In the genomic region with DNA sequence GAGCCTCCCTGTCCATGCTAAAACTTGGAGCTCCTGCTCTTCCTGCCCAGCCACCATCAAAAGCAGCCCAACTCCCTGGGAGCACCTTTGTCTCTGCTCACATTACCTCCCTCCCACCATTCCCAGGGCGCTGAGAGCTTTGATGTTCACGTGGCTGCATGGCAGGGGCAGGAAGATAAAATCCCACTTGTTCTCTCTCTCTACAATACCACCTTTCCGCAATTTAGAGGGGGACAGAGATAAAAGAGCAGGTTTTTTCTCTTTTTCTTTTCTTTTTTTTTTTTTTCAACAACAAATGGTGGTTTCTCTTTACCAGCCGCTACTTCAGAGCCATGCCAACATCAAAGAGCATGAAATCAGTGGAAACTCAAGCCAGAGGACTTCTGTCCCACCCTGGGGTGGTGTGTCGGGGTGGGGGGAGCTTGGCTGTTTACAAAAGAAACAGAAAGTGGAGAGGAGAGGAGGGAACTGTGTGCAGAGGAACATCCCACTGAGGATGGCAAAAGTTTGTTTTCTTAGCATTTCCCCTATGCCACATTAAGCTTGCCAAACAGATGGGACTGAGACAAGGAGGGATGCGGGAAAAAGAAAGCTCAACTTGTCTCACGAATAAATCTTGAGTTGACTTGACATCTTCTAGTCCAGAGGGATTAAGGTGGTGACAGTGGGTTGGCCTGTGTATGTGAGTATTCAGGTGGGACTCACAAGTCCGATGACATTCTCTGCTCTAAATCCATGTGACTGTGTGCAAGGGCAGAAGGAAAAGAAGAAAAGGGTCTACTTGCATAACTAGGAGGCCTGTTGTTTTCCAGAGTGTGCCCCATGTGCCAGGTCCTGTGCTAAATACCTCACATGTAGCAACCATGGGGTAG, we compare ENCODE assay signal across 2 cellular contexts.
TF ChIP-seq lines count a peak whose summit lies in the region.

No MANE protein-coding gene starts in this region.

TF ChIP-seq in IMR-90, 13 proteins besides CTCF, POLR2A, EP300 and RAD21:
- TF ChIP-seq CEBPB (IDR thresholded peaks at IDR 0.05; ENCODE audit: low read depth, low read length) (no peak), RFX5 (IDR thresholded peaks at IDR 0.05; ENCODE audit: low read depth, low read length) (no peak), MAZ (IDR thresholded peaks at IDR 0.05; ENCODE audit: borderline replicate concordance, low read depth, low read length) (no peak), SMC3 (IDR thresholded peaks at IDR 0.05; ENCODE audit: low read depth, low read length) (no peak), MXI1 (IDR thresholded peaks at IDR 0.05; ENCODE audit: borderline replicate concordance, low read depth, low read length) (no peak), NFE2L2 (IDR thresholded peaks at IDR 0.05; ENCODE audit: low read depth, low read length) (no peak), BHLHE40 (IDR thresholded peaks at IDR 0.05; ENCODE audit: low read depth, low read length) (no peak), MAFK (IDR thresholded peaks at IDR 0.05; ENCODE audit: low read depth, low read length) (no peak)
- TF ChIP-seq, protein P1, sequence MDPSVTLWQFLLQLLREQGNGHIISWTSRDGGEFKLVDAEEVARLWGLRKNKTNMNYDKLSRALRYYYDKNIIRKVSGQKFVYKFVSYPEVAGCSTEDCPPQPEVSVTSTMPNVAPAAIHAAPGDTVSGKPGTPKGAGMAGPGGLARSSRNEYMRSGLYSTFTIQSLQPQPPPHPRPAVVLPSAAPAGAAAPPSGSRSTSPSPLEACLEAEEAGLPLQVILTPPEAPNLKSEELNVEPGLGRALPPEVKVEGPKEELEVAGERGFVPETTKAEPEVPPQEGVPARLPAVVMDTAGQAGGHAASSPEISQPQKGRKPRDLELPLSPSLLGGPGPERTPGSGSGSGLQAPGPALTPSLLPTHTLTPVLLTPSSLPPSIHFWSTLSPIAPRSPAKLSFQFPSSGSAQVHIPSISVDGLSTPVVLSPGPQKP (IDR thresholded peaks at IDR 0.05; ENCODE audit: borderline replicate concordance, low read depth, low read length): no peak
- TF ChIP-seq, protein P2, sequence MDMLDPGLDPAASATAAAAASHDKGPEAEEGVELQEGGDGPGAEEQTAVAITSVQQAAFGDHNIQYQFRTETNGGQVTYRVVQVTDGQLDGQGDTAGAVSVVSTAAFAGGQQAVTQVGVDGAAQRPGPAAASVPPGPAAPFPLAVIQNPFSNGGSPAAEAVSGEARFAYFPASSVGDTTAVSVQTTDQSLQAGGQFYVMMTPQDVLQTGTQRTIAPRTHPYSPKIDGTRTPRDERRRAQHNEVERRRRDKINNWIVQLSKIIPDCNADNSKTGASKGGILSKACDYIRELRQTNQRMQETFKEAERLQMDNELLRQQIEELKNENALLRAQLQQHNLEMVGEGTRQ (IDR thresholded peaks at IDR 0.05; ENCODE audit: low read depth, low read length): no peak

TF ChIP-seq in K562, 482 proteins besides CTCF, POLR2A, EP300 and RAD21:
- TF ChIP-seq ZNF239 (CRISPR knock-in tag; IDR thresholded peaks at IDR 0.05) (no peak), CBX5 (IDR thresholded peaks at IDR 0.05; ENCODE audit: borderline replicate concordance, low read depth) (no peak), FOXK2 (conservative IDR thresholded peaks at IDR 0.05 in 1 of 2, IDR thresholded peaks at IDR 0.05 in 1 of 2; ENCODE audit: low read depth in 2 of 2) (no peak), GTF2F1 (IDR thresholded peaks at IDR 0.05; ENCODE audit: low read depth, low read length) (no peak), PTBP1 (IDR thresholded peaks at IDR 0.05; ENCODE audit: low read depth, low read length) (no peak), TAF7 (tag; IDR thresholded peaks at IDR 0.05) (no peak), CTBP1 (IDR thresholded peaks at IDR 0.05; ENCODE audit: borderline replicate concordance) (no peak), POLR2AphosphoS5 (IDR thresholded peaks at IDR 0.05; ENCODE audit: control insufficient read depth, insufficient read depth, low read depth, low read length) (no peak), RBM34 (IDR thresholded peaks at IDR 0.05; ENCODE audit: borderline replicate concordance, insufficient read depth, low read length) (no peak)
- TF ChIP-seq, protein P3, sequence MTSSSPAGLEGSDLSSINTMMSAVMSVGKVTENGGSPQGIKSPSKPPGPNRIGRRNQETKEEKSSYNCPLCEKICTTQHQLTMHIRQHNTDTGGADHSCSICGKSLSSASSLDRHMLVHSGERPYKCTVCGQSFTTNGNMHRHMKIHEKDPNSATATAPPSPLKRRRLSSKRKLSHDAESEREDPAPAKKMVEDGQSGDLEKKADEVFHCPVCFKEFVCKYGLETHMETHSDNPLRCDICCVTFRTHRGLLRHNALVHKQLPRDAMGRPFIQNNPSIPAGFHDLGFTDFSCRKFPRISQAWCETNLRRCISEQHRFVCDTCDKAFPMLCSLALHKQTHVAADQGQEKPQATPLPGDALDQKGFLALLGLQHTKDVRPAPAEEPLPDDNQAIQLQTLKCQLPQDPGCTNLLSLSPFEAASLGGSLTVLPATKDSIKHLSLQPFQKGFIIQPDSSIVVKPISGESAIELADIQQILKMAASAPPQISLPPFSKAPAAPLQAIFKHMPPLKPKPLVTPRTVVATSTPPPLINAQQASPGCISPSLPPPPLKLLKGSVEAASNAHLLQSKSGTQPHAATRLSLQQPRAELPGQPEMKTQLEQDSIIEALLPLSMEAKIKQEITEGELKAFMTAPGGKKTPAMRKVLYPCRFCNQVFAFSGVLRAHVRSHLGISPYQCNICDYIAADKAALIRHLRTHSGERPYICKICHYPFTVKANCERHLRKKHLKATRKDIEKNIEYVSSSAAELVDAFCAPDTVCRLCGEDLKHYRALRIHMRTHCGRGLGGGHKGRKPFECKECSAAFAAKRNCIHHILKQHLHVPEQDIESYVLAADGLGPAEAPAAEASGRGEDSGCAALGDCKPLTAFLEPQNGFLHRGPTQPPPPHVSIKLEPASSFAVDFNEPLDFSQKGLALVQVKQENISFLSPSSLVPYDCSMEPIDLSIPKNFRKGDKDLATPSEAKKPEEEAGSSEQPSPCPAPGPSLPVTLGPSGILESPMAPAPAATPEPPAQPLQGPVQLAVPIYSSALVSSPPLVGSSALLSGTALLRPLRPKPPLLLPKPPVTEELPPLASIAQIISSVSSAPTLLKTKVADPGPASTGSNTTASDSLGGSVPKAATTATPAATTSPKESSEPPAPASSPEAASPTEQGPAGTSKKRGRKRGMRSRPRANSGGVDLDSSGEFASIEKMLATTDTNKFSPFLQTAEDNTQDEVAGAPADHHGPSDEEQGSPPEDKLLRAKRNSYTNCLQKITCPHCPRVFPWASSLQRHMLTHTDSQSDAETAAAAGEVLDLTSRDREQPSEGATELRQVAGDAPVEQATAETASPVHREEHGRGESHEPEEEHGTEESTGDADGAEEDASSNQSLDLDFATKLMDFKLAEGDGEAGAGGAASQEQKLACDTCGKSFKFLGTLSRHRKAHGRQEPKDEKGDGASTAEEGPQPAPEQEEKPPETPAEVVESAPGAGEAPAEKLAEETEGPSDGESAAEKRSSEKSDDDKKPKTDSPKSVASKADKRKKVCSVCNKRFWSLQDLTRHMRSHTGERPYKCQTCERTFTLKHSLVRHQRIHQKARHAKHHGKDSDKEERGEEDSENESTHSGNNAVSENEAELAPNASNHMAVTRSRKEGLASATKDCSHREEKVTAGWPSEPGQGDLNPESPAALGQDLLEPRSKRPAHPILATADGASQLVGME (CRISPR knock-in tag; IDR thresholded peaks at IDR 0.05): no peak
- TF ChIP-seq, protein P4, sequence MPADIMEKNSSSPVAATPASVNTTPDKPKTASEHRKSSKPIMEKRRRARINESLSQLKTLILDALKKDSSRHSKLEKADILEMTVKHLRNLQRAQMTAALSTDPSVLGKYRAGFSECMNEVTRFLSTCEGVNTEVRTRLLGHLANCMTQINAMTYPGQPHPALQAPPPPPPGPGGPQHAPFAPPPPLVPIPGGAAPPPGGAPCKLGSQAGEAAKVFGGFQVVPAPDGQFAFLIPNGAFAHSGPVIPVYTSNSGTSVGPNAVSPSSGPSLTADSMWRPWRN (IDR thresholded peaks at IDR 0.05; ENCODE audit: low read depth): no peak
